Comparison of ENCODE assay signal across 14 cellular contexts in the genomic region with DNA sequence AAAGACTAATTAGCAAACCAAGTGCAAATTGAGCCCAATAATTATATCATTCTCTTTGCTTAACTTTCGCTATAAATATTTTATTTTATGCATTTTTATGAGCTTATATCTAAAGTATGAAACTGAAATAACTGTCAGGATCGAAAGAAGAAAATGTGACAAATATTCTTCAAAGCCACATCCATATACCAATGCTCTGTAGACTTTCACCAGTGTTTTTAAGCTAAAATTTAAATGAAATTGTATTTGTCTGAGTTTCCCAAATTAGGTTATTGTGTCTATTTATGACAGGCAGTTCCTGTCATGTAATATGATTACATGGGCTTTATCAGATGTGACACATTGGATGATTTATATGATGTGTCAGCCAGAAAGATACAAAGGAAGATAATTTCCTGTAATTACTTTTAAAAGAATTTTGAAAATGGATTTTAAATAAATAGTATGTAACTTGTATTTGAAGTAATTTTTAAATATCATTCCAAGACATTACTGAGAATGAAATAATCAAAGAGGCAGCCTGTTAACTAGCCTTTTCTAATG.
"Had no signal": no experiment of that assay in that cellular context is flagged by ENCODE, and none has a peak within 500 bp of the region (broad histone marks: within the 10 kb centered on the region; RNA-seq: fewer than 3 reads in every experiment).

No MANE protein-coding gene starts in this region.

- H3K4me1 ChIP-seq: lower lobe of right lung, thyroid gland, vagina had no signal

- DNase-seq: activated CD4-positive, alpha-beta memory T cell treated with anti-CD3 and anti-CD28 coated beads, Interleukin-2, amount 10 ng/mL, durations not matched to agents 7 days and 5 days; activated CD4-positive, alpha-beta T cell treated with anti-CD3 and anti-CD28 coated beads for 36 hours; activated naive CD4-positive, alpha-beta T cell treated with Interleukin-2 at 50 U/mL for 16 hours; effector CD4-positive, alpha-beta T cell; erythroblast; hypothalamus; lower lobe of right lung; naive B cell; retina; thyroid gland had no signal

- H3K9me3 ChIP-seq: lower lobe of right lung, thyroid gland, vagina had no signal

- H3K36me3 ChIP-seq: lower lobe of right lung, thyroid gland, vagina had no signal

- ATAC-seq: activated CD4-positive, alpha-beta T cell treated with anti-CD3 and anti-CD28 coated beads for 36 hours had no signal

- H3K4me3 Mint-ChIP-seq: activated CD4-positive, alpha-beta memory T cell treated with anti-CD3 and anti-CD28 coated beads, Interleukin-2, amount 10 ng/mL, durations not matched to agents 7 days and 5 days; activated CD4-positive, alpha-beta T cell treated with anti-CD3 and anti-CD28 coated beads for 36 hours; activated T-helper 1 cell treated with anti-CD3 and anti-CD28 coated beads, Interleukin-12 subunit alpha, Interleukin-12 subunit beta, Interleukin-2, Interleukin-4 antibody, amounts not matched to agents 30 ng/mL and 10 ng/mL and 1 ng/mL, durations not matched to agents 14 hours and 24 hours and 36 hours; naive B cell had no signal

- H3K27ac ChIP-seq: lower lobe of right lung, skin epidermis, thyroid gland, vagina had no signal

- H3K27me3 Mint-ChIP-seq: activated CD4-positive, alpha-beta memory T cell treated with anti-CD3 and anti-CD28 coated beads, Interleukin-2, amount 10 ng/mL, durations not matched to agents 7 days and 5 days; naive B cell had no signal

- H3K27ac Mint-ChIP-seq: activated CD4-positive, alpha-beta memory T cell treated with anti-CD3 and anti-CD28 coated beads, Interleukin-2, amount 10 ng/mL, durations not matched to agents 7 days and 5 days; activated T-helper 1 cell treated with anti-CD3 and anti-CD28 coated beads, Interleukin-12 subunit alpha, Interleukin-12 subunit beta, Interleukin-2, Interleukin-4 antibody, amounts not matched to agents 30 ng/mL and 10 ng/mL and 1 ng/mL, durations not matched to agents 14 hours and 24 hours and 36 hours had no signal

- FAIRE-seq: colon had no signal

- H3K36me3 Mint-ChIP-seq: naive B cell had no signal

- H3K4me3 ChIP-seq: lower lobe of right lung, skin epidermis, thyroid gland, vagina had no signal
